In the genomic region with DNA sequence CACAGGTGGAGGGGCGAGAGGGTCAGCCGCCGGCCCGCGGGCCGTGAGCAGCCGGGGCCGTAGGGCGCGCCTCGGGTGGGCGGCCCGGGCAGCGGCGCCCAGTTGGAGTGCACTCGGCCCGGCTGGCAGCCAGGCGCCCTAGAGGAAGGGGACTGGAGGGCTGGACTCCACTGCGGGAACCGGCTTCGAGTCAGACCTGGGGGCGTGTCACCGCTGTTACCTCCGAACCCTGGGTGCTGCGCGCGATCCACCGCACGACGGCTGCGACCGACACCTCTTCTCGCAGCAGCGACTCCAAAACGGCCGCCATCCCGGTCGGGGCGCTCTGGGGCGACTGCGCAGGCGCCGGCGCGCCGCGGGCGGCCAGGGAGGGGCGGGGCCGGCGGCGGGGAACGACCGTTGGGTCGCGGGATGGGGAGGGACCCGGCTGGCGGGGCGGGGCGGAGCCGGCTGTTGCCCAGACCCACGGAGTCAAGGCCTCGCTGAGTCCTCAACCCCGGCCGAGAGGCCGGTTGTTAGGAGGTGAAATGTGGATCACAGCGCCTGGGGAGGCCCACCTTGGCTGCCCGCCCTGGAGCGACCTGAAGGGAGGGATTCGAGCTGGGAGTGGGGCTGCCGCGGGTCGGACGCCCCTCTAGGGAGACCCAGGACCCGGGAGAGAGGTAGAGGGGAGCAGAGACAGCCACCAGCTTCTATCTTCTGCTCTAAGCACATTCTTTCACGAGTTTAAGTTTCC, we compare ENCODE assay signal across 8 cellular contexts. TPM values are rescaled to one million over a fixed set of nuclear protein-coding genes. Genes with fewer than 3 reads are reported as not detected.
DNase-seq lines count a peak whose midpoint lies in the region; ATAC-seq and TF ChIP-seq lines count a peak whose summit lies in the region.

A gene with protein sequence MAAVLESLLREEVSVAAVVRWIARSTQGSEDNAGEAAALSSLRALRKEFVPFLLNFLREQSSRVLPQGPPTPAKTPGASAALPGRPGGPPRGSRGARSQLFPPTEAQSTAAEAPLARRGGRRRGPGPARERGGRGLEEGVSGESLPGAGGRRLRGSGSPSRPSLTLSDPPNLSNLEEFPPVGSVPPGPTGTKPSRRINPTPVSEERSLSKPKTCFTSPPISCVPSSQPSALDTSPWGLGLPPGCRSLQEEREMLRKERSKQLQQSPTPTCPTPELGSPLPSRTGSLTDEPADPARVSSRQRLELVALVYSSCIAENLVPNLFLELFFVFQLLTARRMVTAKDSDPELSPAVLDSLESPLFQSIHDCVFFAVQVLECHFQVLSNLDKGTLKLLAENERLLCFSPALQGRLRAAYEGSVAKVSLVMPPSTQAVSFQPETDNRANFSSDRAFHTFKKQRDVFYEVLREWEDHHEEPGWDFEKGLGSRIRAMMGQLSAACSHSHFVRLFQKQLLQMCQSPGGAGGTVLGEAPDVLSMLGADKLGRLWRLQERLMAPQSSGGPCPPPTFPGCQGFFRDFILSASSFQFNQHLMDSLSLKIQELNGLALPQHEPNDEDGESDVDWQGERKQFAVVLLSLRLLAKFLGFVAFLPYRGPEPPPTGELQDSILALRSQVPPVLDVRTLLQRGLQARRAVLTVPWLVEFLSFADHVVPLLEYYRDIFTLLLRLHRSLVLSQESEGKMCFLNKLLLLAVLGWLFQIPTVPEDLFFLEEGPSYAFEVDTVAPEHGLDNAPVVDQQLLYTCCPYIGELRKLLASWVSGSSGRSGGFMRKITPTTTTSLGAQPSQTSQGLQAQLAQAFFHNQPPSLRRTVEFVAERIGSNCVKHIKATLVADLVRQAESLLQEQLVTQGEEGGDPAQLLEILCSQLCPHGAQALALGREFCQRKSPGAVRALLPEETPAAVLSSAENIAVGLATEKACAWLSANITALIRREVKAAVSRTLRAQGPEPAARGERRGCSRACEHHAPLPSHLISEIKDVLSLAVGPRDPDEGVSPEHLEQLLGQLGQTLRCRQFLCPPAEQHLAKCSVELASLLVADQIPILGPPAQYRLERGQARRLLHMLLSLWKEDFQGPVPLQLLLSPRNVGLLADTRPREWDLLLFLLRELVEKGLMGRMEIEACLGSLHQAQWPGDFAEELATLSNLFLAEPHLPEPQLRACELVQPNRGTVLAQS (minus strand): TSS at position 336 of the 736 bp plus-strand sequence. CDS start 26 bp downstream, at position 310.

- no peak for TF ChIP-seq RAD21 in Ishikawa (IDR thresholded peaks at IDR 0.05; ENCODE audit: low read depth)

- TF ChIP-seq EP300 in Ishikawa (IDR thresholded peaks at IDR 0.05; ENCODE audit: borderline replicate concordance) = no peak; the same call in 1 of the 2 replicates

- peaks cover 7 to 30% (median 11%) of the 10 kb centered on the region in 3 donors for H3K4me1 Mint-ChIP-seq in naive B cell

- peak; percentile 11 for DNase-seq in DMS 273 treated with DMSO at 0.1 percent for 48 hours (lab: John Stamatoyannopoulos, UW)
- DNase-seq in RPMI7951 (ENCODE audit: low read depth) = peak; percentile 86
- DNase-seq in activated T-helper 1 cell treated with Interleukin-2 at 50 U/mL for 16 hours (ENCODE audit: low read depth) = peak; percentile 93
- DNase-seq in fibroblast of gingiva (ENCODE audit: low read depth) = peak; percentile 81
- DNase-seq in naive B cell = peak; percentile 88
- peak; percentile 87 to 90 for DNase-seq in stimulated activated CD8-positive, alpha-beta memory T cell treated with anti-CD3 and anti-CD28 coated beads, Interleukin-7, amount 100 ng/mL, for 48 hours (ENCODE audit: extremely low read depth in 1 of 2, low read depth in 1 of 2)

- H3K27ac Mint-ChIP-seq in naive B cell = peak within 1 kb of the TSS in 5 of 6 donors; percentile 69 to 88 (median 80)

- H3K9me3 Mint-ChIP-seq in naive B cell = no peaks in the 10 kb centered on the region

- ATAC-seq in GM21529 (IDR thresholded peaks at IDR 0.05; ENCODE audit: unreplicated experiment) (peak; percentile 86), naive B cell (ENCODE audit: low read depth in 2 of 2) (peak; percentile 87 to 89)

- H3K27me3 Mint-ChIP-seq in naive B cell = no peaks in the 10 kb centered on the region

- peaks cover 0 to 13% of the 10 kb centered on the region in 2 donors for H3K36me3 Mint-ChIP-seq in naive B cell

- peak within 1 kb of the TSS; percentile 73 to 92 (median 83) for H3K4me3 Mint-ChIP-seq in naive B cell

TF ChIP-seq in Ishikawa, 13 proteins besides CTCF, POLR2A, EP300 and RAD21:
- TF ChIP-seq TEAD4 (IDR thresholded peaks at IDR 0.05) (no peak), NFIC (IDR thresholded peaks at IDR 0.05) (no peak), YY1 (IDR thresholded peaks at IDR 0.05; ENCODE audit: low read depth) (peak; percentile 87), ZBTB7A (IDR thresholded peaks at IDR 0.05; ENCODE audit: low read depth) (0 out of 2 replicates have a peak, but pooled peaks have one; percentile 19), TAF1 (IDR thresholded peaks at IDR 0.05; ENCODE audit: low read depth) (peak; percentile 85)
- TF ChIP-seq, protein P1, sequence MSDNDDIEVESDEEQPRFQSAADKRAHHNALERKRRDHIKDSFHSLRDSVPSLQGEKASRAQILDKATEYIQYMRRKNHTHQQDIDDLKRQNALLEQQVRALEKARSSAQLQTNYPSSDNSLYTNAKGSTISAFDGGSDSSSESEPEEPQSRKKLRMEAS (IDR thresholded peaks at IDR 0.05) = peak; percentile 36; the same call in 1 of the 2 replicates
- TF ChIP-seq, protein P2, sequence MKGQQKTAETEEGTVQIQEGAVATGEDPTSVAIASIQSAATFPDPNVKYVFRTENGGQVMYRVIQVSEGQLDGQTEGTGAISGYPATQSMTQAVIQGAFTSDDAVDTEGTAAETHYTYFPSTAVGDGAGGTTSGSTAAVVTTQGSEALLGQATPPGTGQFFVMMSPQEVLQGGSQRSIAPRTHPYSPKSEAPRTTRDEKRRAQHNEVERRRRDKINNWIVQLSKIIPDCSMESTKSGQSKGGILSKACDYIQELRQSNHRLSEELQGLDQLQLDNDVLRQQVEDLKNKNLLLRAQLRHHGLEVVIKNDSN (IDR thresholded peaks at IDR 0.05) = no peak

RNA-seq across cellular contexts. Expression of the gene that starts here (rescaled TPM):
- total RNA-seq in RPMI7951 (2014; rRNA removed; shearing (Covaris generic)) = 8.8 and 12.0 TPM in 2 replicates
- polyA plus RNA-seq in naive B cell (ENCODE audit: low read depth in 6 of 6) = 10 to 100 TPM in 1 of 6 donors, 1 to 10 TPM in 5; 4.2 to 11.0 (median 6.2) TPM

Comparison
In these comparisons a context has a peak if more than half of its experiments do, and no peak if none do; other contexts are left out.
1. Peak in every context shown above with its lines: DNase-seq and ATAC-seq.
2. DNase-seq: peak in every context shown above with its lines; median percentile 93 in activated T-helper 1 cell treated with Interleukin-2 at 50 U/mL for 16 hours; 88 in stimulated activated CD8-positive, alpha-beta memory T cell treated with anti-CD3 and anti-CD28 coated beads, Interleukin-7, amount 100 ng/mL, for 48 hours; 88 in naive B cell; 86 in RPMI7951; 81 in fibroblast of gingiva; 11 in DMS 273 treated with DMSO at 0.1 percent for 48 hours.